Comparison of ENCODE assay signal across 31 cellular contexts in the genomic region with DNA sequence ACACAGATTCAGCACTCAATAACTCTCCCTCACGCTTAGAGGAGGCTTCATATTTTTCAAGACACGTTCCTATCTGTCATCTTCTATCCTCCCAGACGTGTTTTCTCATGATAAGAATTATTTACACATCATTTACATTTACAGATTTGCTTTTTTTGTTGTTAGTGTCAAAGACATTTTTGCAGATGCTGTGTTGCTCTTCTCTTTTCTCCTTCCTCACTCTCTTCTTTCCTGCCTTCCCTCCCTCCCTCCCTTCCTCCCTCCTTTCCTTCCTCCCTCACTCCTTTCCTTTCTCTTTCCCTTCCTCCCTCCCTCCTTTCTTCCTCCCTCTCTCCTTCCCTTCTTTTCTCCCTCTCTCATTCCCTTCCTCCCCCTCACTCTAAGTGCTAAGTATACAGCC.
A peak's percentile ranks its signal among the peaks of the same experiment; 100 is the strongest.
DNase-seq lines count a peak whose midpoint lies in the region; ATAC-seq, FAIRE-seq and TF ChIP-seq lines count a peak whose summit lies in the region.
"Had no signal": no experiment of that assay in that cellular context is flagged by ENCODE, and none has a peak within 500 bp of the region (broad histone marks: within the 10 kb centered on the region; RNA-seq: fewer than 3 reads in every experiment).

No MANE protein-coding gene starts in this region.

- FAIRE-seq in HepG2 (lab: Jason Lieb, UNC) = no peak
- FAIRE-seq: A204.1, A549, D721Med had no signal

- in situ Hi-C loops in HepG2 (cut with HindIII; ENCODE audit: extremely low pct_ligation_motif_present, low pct_unique_long_range_greater_than_20kb) = no loop called here

- DNase-seq in HepG2 (ENCODE audit: low spot score) (no peak), right lobe of liver (no peak), kidney tubule cell (ENCODE audit: low spot score) (no peak)
- DNase-seq: 8988T; ACHN; AML-193; BE2C; C1 segment of cervical spinal cord; Caco-2; Calu3; CD4-positive, alpha-beta memory T cell; CD4-positive, alpha-beta T cell; CD4-positive, CD25-positive, alpha-beta regulatory T cell; CD8-positive, alpha-beta memory T cell; CD8-positive, alpha-beta T cell; COR-L47; DMS 273 treated with DMSO at 0.1 percent for 48 hours; DMS153; DMS53; DMS79; DMS79 treated with DMSO at 0.1 percent for 48 hours; DND-41; EL had no signal

- no peaks in the 10 kb centered on the region for H3K9me3 ChIP-seq in HepG2 (ENCODE audit: low read length)
- no peaks in the 10 kb centered on the region for H3K9me3 ChIP-seq in right lobe of liver
- no peaks in the 10 kb centered on the region for H3K9me3 ChIP-seq in neural cell (ENCODE audit: low read length)
- H3K9me3 ChIP-seq: A549; BE2C; BLaER1; BLaER1 treated with 17β-estradiol and CSF1 and Interleukin-3, amounts not matched to agents 10 nM and 100 nM; Caco-2 had no signal

- H3K27ac ChIP-seq in HepG2 (ENCODE audit: extremely low read length, insufficient read depth, low read length) = no peak overlapping the region
- no peak overlapping the region for H3K27ac ChIP-seq in right lobe of liver
- no peak overlapping the region for H3K27ac ChIP-seq in neural cell (ENCODE audit: low read length)
- H3K27ac ChIP-seq: 22Rv1; A549; BLaER1; BLaER1 treated with 17β-estradiol and CSF1 and Interleukin-3, amounts not matched to agents 10 nM and 100 nM; C4-2B had no signal

- peaks cover 0 to 3% of the 10 kb centered on the region in 2 experiments; a peak in 1 of 5 replicates for H3K27me3 ChIP-seq in HepG2 (ENCODE audit: control insufficient read depth in 1 of 2, insufficient read depth in 2 of 2, low read length in 2 of 2)
- H3K27me3 ChIP-seq in right lobe of liver = no peaks in the 10 kb centered on the region
- H3K27me3 ChIP-seq in neural cell (ENCODE audit: insufficient read depth, low read depth, low read length) = no peaks in the 10 kb centered on the region
- H3K27me3 ChIP-seq: BE2C; BLaER1; BLaER1 treated with 17β-estradiol and CSF1 and Interleukin-3, amounts not matched to agents 10 nM and 100 nM had no signal

- ATAC-seq in HepG2 = no peak
- ATAC-seq in right lobe of liver = no peak
- ATAC-seq: A549; CD8-positive, alpha-beta T cell had no signal

- WGBS in HepG2 (ENCODE audit: low lambda C conversion rate) = 1% methylated on average over 3 of the region's 3 CpGs
- WGBS in right lobe of liver (ENCODE audit: insufficient coverage, low coverage, low lambda C conversion rate, missing lambda C conversion rate) = 19% methylated on average over 3 of the region's 3 CpGs

- no peaks in the 10 kb centered on the region for H3F3A ChIP-seq in neural cell (ENCODE audit: insufficient read depth, low read length, poor library complexity, severe bottlenecking)

- TF ChIP-seq POLR2A in HepG2 (IDR thresholded peaks at IDR 0.05; ENCODE audit: insufficient read depth in 1 of 2, low read depth in 2 of 2, low read length in 2 of 2) = no peak
- TF ChIP-seq POLR2A in right lobe of liver (IDR thresholded peaks at IDR 0.05) = no peak

- BruUV-seq in HepG2 (replicated peaks; lab: Mats Ljungman, UMichigan) = no TSS peak

- H3K4me1 ChIP-seq in HepG2 (ENCODE audit: insufficient read depth, low read length) (no peaks in the 10 kb centered on the region), right lobe of liver (no peaks in the 10 kb centered on the region)
- H3K4me1 ChIP-seq: A549; BE2C; BLaER1; BLaER1 treated with 17β-estradiol and CSF1 and Interleukin-3, amounts not matched to agents 10 nM and 100 nM; Caco-2 had no signal

- H3K36me3 ChIP-seq in HepG2 (replicated peaks in 1 of 2; ENCODE audit: control insufficient read depth in 1 of 2, insufficient read depth in 2 of 2, low read length in 2 of 2) = no peaks in the 10 kb centered on the region
- no peaks in the 10 kb centered on the region for H3K36me3 ChIP-seq in right lobe of liver
- H3K36me3 ChIP-seq in neural cell (ENCODE audit: insufficient read depth, low read length) = no peaks in the 10 kb centered on the region
- H3K36me3 ChIP-seq: BE2C; BLaER1; BLaER1 treated with 17β-estradiol and CSF1 and Interleukin-3, amounts not matched to agents 10 nM and 100 nM had no signal

- TF ChIP-seq RAD21 in HepG2 (CRISPR knock-in tag; IDR thresholded peaks at IDR 0.05) = no peak
- no peak for TF ChIP-seq RAD21 in neural cell (conservative IDR thresholded peaks at IDR 0.05)

- CTCF ChIA-PET in HepG2 (lab: Yijun Ruan, JAX; ENCODE audit: low intra/inter-chr PET ratio, low total read pairs) = no interaction called here

- H3K4me3 ChIP-seq in HepG2 (replicated peaks in 1 of 3; ENCODE audit: insufficient read depth in 1 of 3, low read depth in 2 of 3, low read length in 3 of 3) = no peak overlapping the region
- H3K4me3 ChIP-seq in right lobe of liver = no peak overlapping the region
- H3K4me3 ChIP-seq in neural cell (ENCODE audit: low read length) = no peak overlapping the region
- H3K4me3 ChIP-seq: A549; BLaER1; BLaER1 treated with 17β-estradiol and CSF1 and Interleukin-3, amounts not matched to agents 10 nM and 100 nM had no signal

- H3K9ac ChIP-seq in HepG2 (ENCODE audit: insufficient read depth, low read depth, low read length) (no peak overlapping the region), neural cell (ENCODE audit: low read length) (no peak overlapping the region)
- H3K9ac ChIP-seq: BLaER1; BLaER1 treated with 17β-estradiol and CSF1 and Interleukin-3, amounts not matched to agents 10 nM and 100 nM had no signal

- H2AFZ ChIP-seq in HepG2 (ENCODE audit: low read length) (no peak overlapping the region), neural cell (ENCODE audit: low read depth, low read length) (peak overlapping the region; percentile 29)

- H3K79me2 ChIP-seq in HepG2 (ENCODE audit: insufficient read depth, low read length) (no peaks in the 10 kb centered on the region), neural cell (replicated peaks; ENCODE audit: insufficient read depth, low read length) (no peaks in the 10 kb centered on the region)

- H3K4me2 ChIP-seq in HepG2 (ENCODE audit: low read depth, low read length) (no peak overlapping the region), neural cell (ENCODE audit: low read length) (no peak overlapping the region)
- H3K4me2 ChIP-seq: A549; BLaER1; BLaER1 treated with 17β-estradiol and CSF1 and Interleukin-3, amounts not matched to agents 10 nM and 100 nM had no signal

- intact Hi-C loops in HepG2 (cut with micrococcal nuclease; ENCODE audit: unreplicated experiment) = no loop called here
- intact Hi-C loops in right lobe of liver (cut with DNase I) = no loop called here

- POLR2A ChIA-PET in HepG2 (lab: Yijun Ruan, JAX) = no interaction called here

- H4K20me1 ChIP-seq in HepG2 (ENCODE audit: insufficient read depth, low read length) (no peaks in the 10 kb centered on the region), neural cell (ENCODE audit: insufficient read depth) (no peaks in the 10 kb centered on the region)
- H4K20me1 ChIP-seq: BLaER1; BLaER1 treated with 17β-estradiol and CSF1 and Interleukin-3, amounts not matched to agents 10 nM and 100 nM had no signal

- TF ChIP-seq CTCF in HepG2 (CRISPR knock-in tag; IDR thresholded peaks at IDR 0.05) (no peak), right lobe of liver (IDR thresholded peaks at IDR 0.05) (no peak), neural cell (IDR thresholded peaks at IDR 0.05; ENCODE audit: poor library complexity, severe bottlenecking) (no peak)

- TF ChIP-seq EP300 in HepG2 (IDR thresholded peaks at IDR 0.05; ENCODE audit: low read depth in 2 of 2, low read length in 2 of 2) (no peak), HepG2 (CRISPR knock-in tag; IDR thresholded peaks at IDR 0.05; ENCODE audit: borderline replicate concordance) (no peak), neural cell (conservative IDR thresholded peaks at IDR 0.05; ENCODE audit: poor library complexity, severe bottlenecking) (no peak)

- H3K9me2 ChIP-seq in neural cell (ENCODE audit: insufficient read depth, low read length) = no peaks in the 10 kb centered on the region

TF ChIP-seq in HepG2, 621 proteins besides CTCF, POLR2A, EP300 and RAD21:
- TF ChIP-seq HNRNPK (IDR thresholded peaks at IDR 0.05; ENCODE audit: low read depth, low read length, poor library complexity, severe bottlenecking) = peak; percentile 60
- peak; percentile 77 for TF ChIP-seq PCBP2 (optimal IDR thresholded peaks at IDR 0.05; ENCODE audit: low read depth, low read length, poor library complexity, severe bottlenecking)
- TF ChIP-seq HOXA3 (CRISPR knock-in tag; IDR thresholded peaks at IDR 0.05) = no peak

TF ChIP-seq in neural cell, 6 proteins besides CTCF, POLR2A, EP300 and RAD21:
- no peak for TF ChIP-seq POLR2AphosphoS5 (IDR thresholded peaks at IDR 0.05)
- no peak for TF ChIP-seq TAF1 (IDR thresholded peaks at IDR 0.05; ENCODE audit: low read depth)
- TF ChIP-seq EZH2 (IDR thresholded peaks at IDR 0.05; ENCODE audit: borderline replicate concordance, insufficient read depth, low read length, poor library complexity, severe bottlenecking) = no peak
- TF ChIP-seq, protein P1, sequence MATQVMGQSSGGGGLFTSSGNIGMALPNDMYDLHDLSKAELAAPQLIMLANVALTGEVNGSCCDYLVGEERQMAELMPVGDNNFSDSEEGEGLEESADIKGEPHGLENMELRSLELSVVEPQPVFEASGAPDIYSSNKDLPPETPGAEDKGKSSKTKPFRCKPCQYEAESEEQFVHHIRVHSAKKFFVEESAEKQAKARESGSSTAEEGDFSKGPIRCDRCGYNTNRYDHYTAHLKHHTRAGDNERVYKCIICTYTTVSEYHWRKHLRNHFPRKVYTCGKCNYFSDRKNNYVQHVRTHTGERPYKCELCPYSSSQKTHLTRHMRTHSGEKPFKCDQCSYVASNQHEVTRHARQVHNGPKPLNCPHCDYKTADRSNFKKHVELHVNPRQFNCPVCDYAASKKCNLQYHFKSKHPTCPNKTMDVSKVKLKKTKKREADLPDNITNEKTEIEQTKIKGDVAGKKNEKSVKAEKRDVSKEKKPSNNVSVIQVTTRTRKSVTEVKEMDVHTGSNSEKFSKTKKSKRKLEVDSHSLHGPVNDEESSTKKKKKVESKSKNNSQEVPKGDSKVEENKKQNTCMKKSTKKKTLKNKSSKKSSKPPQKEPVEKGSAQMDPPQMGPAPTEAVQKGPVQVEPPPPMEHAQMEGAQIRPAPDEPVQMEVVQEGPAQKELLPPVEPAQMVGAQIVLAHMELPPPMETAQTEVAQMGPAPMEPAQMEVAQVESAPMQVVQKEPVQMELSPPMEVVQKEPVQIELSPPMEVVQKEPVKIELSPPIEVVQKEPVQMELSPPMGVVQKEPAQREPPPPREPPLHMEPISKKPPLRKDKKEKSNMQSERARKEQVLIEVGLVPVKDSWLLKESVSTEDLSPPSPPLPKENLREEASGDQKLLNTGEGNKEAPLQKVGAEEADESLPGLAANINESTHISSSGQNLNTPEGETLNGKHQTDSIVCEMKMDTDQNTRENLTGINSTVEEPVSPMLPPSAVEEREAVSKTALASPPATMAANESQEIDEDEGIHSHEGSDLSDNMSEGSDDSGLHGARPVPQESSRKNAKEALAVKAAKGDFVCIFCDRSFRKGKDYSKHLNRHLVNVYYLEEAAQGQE (IDR thresholded peaks at IDR 0.05; ENCODE audit: borderline replicate concordance) = no peak
- TF ChIP-seq SMC3 (conservative IDR thresholded peaks at IDR 0.05; ENCODE audit: poor library complexity) = no peak
- no peak for TF ChIP-seq MXI1 (conservative IDR thresholded peaks at IDR 0.05; ENCODE audit: poor library complexity, severe bottlenecking)
TF ChIP-seq in neural cell: peak in this region for 0.
